8 cellular contexts compared by ENCODE assay signal in the genomic region with DNA sequence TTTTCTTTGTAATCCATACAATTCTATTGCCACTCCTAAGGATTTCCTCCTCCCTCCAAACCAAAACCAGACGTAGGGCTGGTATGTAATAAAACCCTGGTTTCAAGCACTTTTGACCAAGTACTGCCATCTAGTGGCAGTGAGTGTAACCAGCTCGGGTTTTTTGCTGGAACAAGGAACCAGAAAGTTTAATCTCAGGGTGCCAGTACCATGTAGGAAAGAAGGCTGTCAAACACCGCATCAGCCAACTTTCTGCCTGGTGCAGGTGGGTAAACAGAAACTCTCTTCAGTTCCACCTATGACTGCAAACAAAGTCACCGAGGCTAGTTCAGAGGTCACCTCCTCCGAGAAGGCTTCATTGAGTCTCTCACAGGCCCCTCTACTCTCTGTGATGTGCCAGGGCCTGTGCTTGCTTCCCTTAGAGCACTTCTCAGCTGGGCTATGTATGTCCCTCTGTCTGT. TPM values are rescaled to one million over a fixed set of nuclear protein-coding genes. Genes with fewer than 3 reads are reported as not detected.
DNase-seq lines count a peak whose midpoint lies in the region; ATAC-seq and TF ChIP-seq lines count a peak whose summit lies in the region.

No MANE protein-coding gene starts in this region.

- DNase-seq in DMS114 treated with DMSO at 0.1 percent for 48 hours (lab: John Stamatoyannopoulos, UW; ENCODE audit: unreplicated experiment) (peak; percentile 62), HEK293T (ENCODE audit: extremely low spot score) (peak; percentile 68), NCI-H226 (peak; percentile 50), coronary artery (ENCODE audit: low spot score) (no peak), left lobe of liver (ENCODE audit: low spot score) (peak; percentile 80)
- peak; percentile 31 for DNase-seq in activated CD4-positive, alpha-beta T cell treated with anti-CD3 and anti-CD28 coated beads for 1 hour
- DNase-seq in stimulated activated CD8-positive, alpha-beta memory T cell treated with anti-CD3 and anti-CD28 coated beads, Interleukin-12 subunit alpha, Interleukin-12 subunit beta, amount 100 ng/mL, for 24 hours (ENCODE audit: extremely low read depth) = peak; percentile 26

- peak; percentile 47 for TF ChIP-seq CTCF in coronary artery (IDR thresholded peaks at IDR 0.05)

- POLR2A ChIA-PET in HEK293T (lab: Yijun Ruan, JAX) = interaction anchor here (1.0 kb wide), 1 partner anchor 100 kb away, joined by 4 read pairs; no protein-coding TSS in a partner anchor

- CTCF ChIA-PET in HEK293T (lab: Yijun Ruan, JAX) = interaction anchor here (3.1 kb wide), 1 partner anchor 99 kb away, joined by 22 read pairs; no protein-coding TSS in a partner anchor

- no peak overlapping the region for H3K4me3 ChIP-seq in coronary artery

- peak; percentile 98 for ATAC-seq in left lobe of liver
- ATAC-seq in GM18517 (IDR thresholded peaks at IDR 0.05; ENCODE audit: unreplicated experiment) = no peak

- H3K27ac ChIP-seq in coronary artery = no peak overlapping the region

TF ChIP-seq in HEK293T, 16 proteins besides CTCF, POLR2A, EP300 and RAD21:
- no peak for TF ChIP-seq SUZ12 (IDR thresholded peaks at IDR 0.05)
- TF ChIP-seq ELF4 (IDR thresholded peaks at IDR 0.05) = no peak
- TF ChIP-seq BHLHE40 (IDR thresholded peaks at IDR 0.05; ENCODE audit: borderline replicate concordance) = no peak

RNA-seq across cellular contexts. Expression of gene THNSL2, which starts 10.2 kb away (rescaled TPM):
- total RNA-seq in left lobe of liver = 58.6 TPM

RNA-seq across cellular contexts. Expression of gene FABP1, which starts 32.1 kb away (rescaled TPM):
- total RNA-seq in left lobe of liver = 351 TPM
